Comparison of ENCODE assay signal across 27 cellular contexts in genomic region chr1:215651867-215652266, GRCh38.
"Had no signal": no experiment of that assay in that cellular context is flagged by ENCODE, and none has a peak within 500 bp of the region (broad histone marks: within the 10 kb centered on the region; RNA-seq: fewer than 3 reads in every experiment).

No MANE protein-coding gene starts in this region.

- DNase-seq: activated CD4-positive, alpha-beta T cell treated with anti-CD3 and anti-CD28 coated beads for 48 hours; activated CD4-positive, alpha-beta T cell treated with anti-CD3 and anti-CD28 coated beads, Interleukin-2, amount 50 U/mL, for 48 hours; activated CD8-positive, alpha-beta memory T cell treated with anti-CD3 and anti-CD28 coated beads, Interleukin-2, amount 50 U/mL, for 4 hours; activated gamma-delta T cell; activated naive CD4-positive, alpha-beta T cell treated with anti-CD3 and anti-CD28 coated beads, Interleukin-2, amount 10 ng/mL, durations not matched to agents 7 days and 5 days; activated naive CD8-positive, alpha-beta T cell treated with anti-CD3 and anti-CD28 coated beads, Interleukin-2, amount 10 ng/mL, durations not matched to agents 7 days and 5 days; activated T-cell treated with anti-CD3 and anti-CD28 coated beads, Interleukin-2, amount 50 U/mL, for 24 hours; caudate nucleus; foreskin keratinocyte; heart left ventricle; hypothalamus; islet precursor cell; left ventricle myocardium inferior; mucosa of descending colon; posterior cingulate gyrus; right cardiac atrium; stimulated activated naive CD4-positive, alpha-beta T cell; T-helper 1 cell; T-helper 9 cell; tibial artery; upper lobe of right lung had no signal

- H3K27me3 ChIP-seq: esophagus muscularis mucosa, tibial artery, upper lobe of right lung had no signal

- H3K9me3 ChIP-seq: esophagus muscularis mucosa, heart left ventricle, left ventricle myocardium inferior, mucosa of descending colon, suprapubic skin, tibial artery, upper lobe of right lung had no signal

- ATAC-seq: activated CD4-positive, CD25-positive, alpha-beta regulatory T cell treated with anti-CD3 and anti-CD28 coated beads, Interleukin-2, amount 50 U/mL, for 24 hours; foreskin keratinocyte; heart left ventricle; mucosa of descending colon; natural killer cell treated with Interleukin-12 subunit alpha and Interleukin-12 subunit beta and Interleukin-15 and Interleukin-18, amount 100 ng/mL, for 72 hours; right cardiac atrium; upper lobe of right lung had no signal

- H3K27ac ChIP-seq: esophagus muscularis mucosa, foreskin keratinocyte, heart left ventricle, left ventricle myocardium inferior, suprapubic skin, tibial artery, upper lobe of right lung, VCaP had no signal

- H3K4me3 ChIP-seq: esophagus muscularis mucosa, heart left ventricle, left ventricle myocardium inferior, lung, mucosa of descending colon, suprapubic skin, tibial artery, upper lobe of right lung had no signal

- H3K36me3 ChIP-seq: esophagus muscularis mucosa, heart left ventricle, left ventricle myocardium inferior, suprapubic skin, tibial artery, upper lobe of right lung had no signal

- H3K4me1 ChIP-seq: esophagus muscularis mucosa, foreskin keratinocyte, heart left ventricle, left ventricle myocardium inferior, tibial artery, upper lobe of right lung had no signal
